Comparison of ENCODE assay signal across 1 cellular context in the genomic region with DNA sequence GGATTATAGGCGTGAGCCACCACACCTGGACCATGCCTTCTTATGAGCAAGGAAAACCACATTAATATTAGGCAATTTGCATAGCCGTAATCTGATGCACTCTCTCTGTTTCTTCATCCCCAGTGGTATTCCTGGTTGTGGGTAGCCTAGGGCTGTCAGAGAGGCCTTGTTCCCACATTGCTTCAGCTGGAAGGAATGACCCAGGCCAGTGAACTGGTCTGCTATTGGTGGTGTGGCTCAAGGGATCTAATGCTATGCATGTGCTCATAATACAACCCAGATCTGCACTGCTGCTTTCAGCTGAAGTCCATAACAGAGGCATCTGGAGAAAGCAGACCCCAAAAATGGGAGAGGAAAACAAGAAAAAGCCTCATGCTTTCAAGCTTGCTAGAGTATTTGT.
TF ChIP-seq lines count a peak whose summit lies in the region.

No MANE protein-coding gene starts in this region.

TF ChIP-seq in IMR-90, 13 proteins besides CTCF, POLR2A, EP300 and RAD21:
- no peak for TF ChIP-seq NFE2L2 (IDR thresholded peaks at IDR 0.05; ENCODE audit: low read depth, low read length)
